In genomic region chr11:86301742-86302091, GRCh38 we compare ENCODE assay signal across 8 cellular contexts. TPM values are rescaled to one million over a fixed set of nuclear protein-coding genes. Genes with fewer than 3 reads are reported as not detected.
DNase-seq lines count a peak whose midpoint lies in the region; ATAC-seq and TF ChIP-seq lines count a peak whose summit lies in the region.

No MANE protein-coding gene starts in this region.

- H3K27me3 ChIP-seq in colonic mucosa: no peaks in the 10 kb centered on the region
- no peaks in the 10 kb centered on the region for H3K27me3 ChIP-seq in rectal smooth muscle tissue (ENCODE audit: control insufficient read depth, insufficient read depth, low read length)

- H3K36me3 ChIP-seq in colonic mucosa (no peaks in the 10 kb centered on the region), rectal smooth muscle tissue (ENCODE audit: control insufficient read depth, insufficient read depth, low read length) (no peaks in the 10 kb centered on the region)

- no peaks in the 10 kb centered on the region for H3K9me3 ChIP-seq in colonic mucosa

- H3K27ac ChIP-seq in colonic mucosa: peak overlapping the region; percentile 68
- H3K27ac ChIP-seq in rectal smooth muscle tissue (ENCODE audit: low read depth, low read length): no peak overlapping the region

- H3K4me3 ChIP-seq in colonic mucosa (peak overlapping the region; percentile 67), rectal smooth muscle tissue (ENCODE audit: low read length) (peak overlapping the region; percentile 99)

- DNase-seq in colonic mucosa (no peak), hypothalamus (lab: John Stamatoyannopoulos, UW) (no peak), NCI-H187 treated with DMSO at 0.1 percent for 48 hours (lab: John Stamatoyannopoulos, UW) (no peak)

- H3K4me1 ChIP-seq in colonic mucosa: no peaks in the 10 kb centered on the region
- H3K4me1 ChIP-seq in rectal smooth muscle tissue (ENCODE audit: control insufficient read depth, insufficient read depth, low read length): peaks cover 11% of the 10 kb centered on the region

- ATAC-seq in GM18909 (IDR thresholded peaks at IDR 0.05; ENCODE audit: poor library complexity, unreplicated experiment): peak; percentile 30
- peak; percentile 4 for ATAC-seq in HG03575 (IDR thresholded peaks at IDR 0.05; ENCODE audit: extremely low read depth, insufficient number of reproducible peaks, low FRiP score, unreplicated experiment)
- no peak for ATAC-seq in GM18520 (IDR thresholded peaks at IDR 0.05; ENCODE audit: unreplicated experiment)
- no peak for ATAC-seq in GM18519 (IDR thresholded peaks at IDR 0.05; ENCODE audit: low FRiP score, unreplicated experiment)

- intact Hi-C loops in colonic mucosa (cut with DNase I): no loop called here

- no peak for TF ChIP-seq CTCF in colonic mucosa (IDR thresholded peaks at IDR 0.05)

- H3K9ac ChIP-seq in colonic mucosa (ENCODE audit: low read depth in 2 of 2, low read length in 2 of 2) (no peak overlapping the region), rectal smooth muscle tissue (ENCODE audit: low read length) (no peak overlapping the region)

RNA-seq across cellular contexts. Expression of gene HIKESHI, which starts 0.3 kb away (rescaled TPM):
- total RNA-seq in colonic mucosa: 10 to 100 TPM; 23.7 to 27.8 TPM

RNA-seq across cellular contexts. Expression of gene EED, which starts 57.2 kb away (rescaled TPM):
- 10 to 100 TPM; 21.9 to 28.3 TPM for total RNA-seq in colonic mucosa

Comparison
In these comparisons a context has a peak if more than half of its experiments do, and no peak if none do; other contexts are left out.
1. ATAC-seq: peak in GM18909 (single experiment) and HG03575 (single experiment); none in GM18520 (single experiment) and GM18519 (single experiment).